Comparison of ENCODE assay signal across 20 cellular contexts in the genomic region with DNA sequence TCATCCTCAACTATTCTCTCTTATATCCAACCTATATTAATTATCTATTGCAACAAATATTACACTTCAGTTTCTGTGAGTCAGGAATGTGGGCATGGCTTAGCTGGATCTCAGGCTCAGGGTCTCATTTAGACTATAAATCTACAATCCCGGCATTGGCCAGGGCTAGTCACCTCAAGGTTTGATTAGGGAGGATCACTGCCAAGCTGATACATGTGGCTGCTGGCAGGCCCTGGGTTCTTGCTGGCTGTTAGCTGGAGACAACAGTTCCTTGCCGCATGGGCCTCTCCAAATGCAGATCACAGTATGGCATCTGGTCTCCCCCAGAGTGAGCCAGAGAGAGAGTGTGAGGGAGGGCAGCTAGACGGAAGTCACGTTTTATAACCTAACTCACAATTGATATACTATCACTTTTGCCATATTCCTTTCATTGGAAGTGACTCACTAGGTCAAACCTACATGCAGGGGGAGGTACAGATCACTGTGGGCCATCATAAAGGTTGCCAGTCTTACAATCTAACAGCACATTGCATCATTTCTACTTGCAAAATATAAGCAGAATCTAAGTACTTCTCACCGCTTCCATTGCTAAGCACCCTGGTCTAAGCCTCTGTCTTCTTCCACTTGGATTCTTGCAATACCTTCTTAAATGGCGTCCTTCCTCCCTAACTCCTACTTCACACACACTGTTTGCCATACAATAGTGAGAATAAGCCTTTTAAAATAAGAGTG.
"Had no signal": no experiment of that assay in that cellular context is flagged by ENCODE, and none has a peak within 500 bp of the region (broad histone marks: within the 10 kb centered on the region; RNA-seq: fewer than 3 reads in every experiment).

No MANE protein-coding gene starts in this region.

- H3K27ac ChIP-seq: esophagus muscularis mucosa, heart right ventricle, ovary, spleen, thoracic aorta, upper lobe of left lung had no signal

- H3K4me1 ChIP-seq: esophagus muscularis mucosa, upper lobe of left lung had no signal

- H3K4me3 ChIP-seq: esophagus muscularis mucosa, heart right ventricle, ovary, spleen, thoracic aorta, upper lobe of left lung had no signal

- ATAC-seq: heart right ventricle; natural killer cell; sciatic nerve; stimulated activated memory B cell treated with anti-CD40 and anti-IgM and Interleukin-4, amounts not matched to agents 10 μg/mL and 1 μg/mL and 100 μg/mL, for 72 hours had no signal

- H3K27me3 ChIP-seq: esophagus muscularis mucosa, heart right ventricle, ovary, spleen, upper lobe of left lung had no signal

- DNase-seq: activated CD4-positive, alpha-beta T cell treated with anti-CD3 and anti-CD28 coated beads, Interleukin-2, amount 50 U/mL, for 1 hour; activated CD4-positive, CD25-positive, alpha-beta regulatory T cell treated with anti-CD3 and anti-CD28 coated beads, Interleukin-2, amount 50 U/mL, for 72 hours; activated CD8-positive, alpha-beta memory T cell treated with anti-CD3 and anti-CD28 coated beads for 24 hours; activated CD8-positive, alpha-beta memory T cell treated with anti-CD3 and anti-CD28 coated beads, Interleukin-2, amount 50 U/mL, for 48 hours; activated gamma-delta T cell; amygdala; dermis blood vessel endothelial cell; effector memory CD4-positive, alpha-beta T cell; heart right ventricle; immature natural killer cell; natural killer cell; ovary; spleen; stimulated activated CD4-positive, alpha-beta T cell treated with anti-CD3 and anti-CD28 coated beads, Interleukin-4, amount 100 ng/mL, for 4 hours; T-helper 9 cell; upper lobe of left lung had no signal

- H3K9me3 ChIP-seq: esophagus muscularis mucosa, heart right ventricle, ovary, spleen, thoracic aorta, upper lobe of left lung had no signal

- H3K36me3 ChIP-seq: esophagus muscularis mucosa, heart right ventricle, ovary, spleen, thoracic aorta, upper lobe of left lung had no signal
